Comparison of ENCODE assay signal across 1 cellular context in genomic region chr4:149835280-149835679, GRCh38.
A peak's percentile ranks its signal among the peaks of the same experiment; 100 is the strongest.
TF ChIP-seq lines count a peak whose summit lies in the region.

No MANE protein-coding gene starts in this region.

TF ChIP-seq in HCT116, 20 proteins besides CTCF, POLR2A, EP300 and RAD21:
- TF ChIP-seq ATF3 (IDR thresholded peaks at IDR 0.05) (no peak), SIN3A (IDR thresholded peaks at IDR 0.05; ENCODE audit: low read depth) (no peak), POLR2AphosphoS5 (IDR thresholded peaks at IDR 0.05; ENCODE audit: low read depth, low read length) (peak; percentile 33; the same call in 1 of the 2 replicates), YY1 (IDR thresholded peaks at IDR 0.05; ENCODE audit: extremely low read depth, insufficient replicate concordance, low read depth, low read length) (peak; percentile 40), EGR1 (IDR thresholded peaks at IDR 0.05; ENCODE audit: low read depth) (peak; percentile 46; the same call in 1 of the 2 replicates)
